22 cellular contexts compared by ENCODE assay signal in genomic region chr9:127056446-127056845, GRCh38.
"Had no signal": no experiment of that assay in that cellular context is flagged by ENCODE, and none has a peak within 500 bp of the region (broad histone marks: within the 10 kb centered on the region; RNA-seq: fewer than 3 reads in every experiment).

No MANE protein-coding gene starts in this region.

- H3K27me3 ChIP-seq: MG63, SJCRH30 had no signal

- H3K4me1 ChIP-seq: SJCRH30 had no signal

- H3K27ac ChIP-seq: RWPE1, SJCRH30 had no signal

- H3K9me3 ChIP-seq: MG63, SJCRH30 had no signal

- ATAC-seq: activated CD4-positive, CD25-positive, alpha-beta regulatory T cell treated with anti-CD3 and anti-CD28 coated beads, Interleukin-2, amount 50 U/mL, for 24 hours; activated CD8-positive, alpha-beta T cell treated with anti-CD3 and anti-CD28 coated beads for 36 hours; Panc1; SK-N-SH treated with all-trans-retinoic acid at 6 μM for 48 hours had no signal

- DNase-seq: activated CD4-positive, alpha-beta T cell treated with anti-CD3 and anti-CD28 coated beads for 4 hours; activated CD8-positive, alpha-beta memory T cell treated with anti-CD3 and anti-CD28 coated beads, Interleukin-2, amount 50 U/mL, for 4 hours; activated CD8-positive, alpha-beta T cell treated with anti-CD3 and anti-CD28 coated beads for 36 hours; activated effector memory CD4-positive, alpha-beta T cell treated with Interleukin-2 at 50 U/mL for 16 hours; activated naive CD4-positive, alpha-beta T cell; aorta; MG63; MV-4-11; NCI-H1092 treated with DMSO at 0.1 percent for 48 hours; NCI-H1417 treated with DMSO at 0.1 percent for 48 hours; NCI-H1694; NCI-H2029; NCI-H510A treated with DMSO at 0.1 percent for 48 hours; NK-92 treated with Interleukin-12 subunit alpha and Interleukin-12 subunit beta, amount 100 ng/mL, for 24 hours; OCI-M1; Right ventricle myocardium superior; SJCRH30; SW 1271 had no signal

- H3K36me3 ChIP-seq: MG63, SJCRH30 had no signal

- H3K4me3 ChIP-seq: MG63, SJCRH30 had no signal
